Comparison of ENCODE assay signal across 1 cellular context in the genomic region with DNA sequence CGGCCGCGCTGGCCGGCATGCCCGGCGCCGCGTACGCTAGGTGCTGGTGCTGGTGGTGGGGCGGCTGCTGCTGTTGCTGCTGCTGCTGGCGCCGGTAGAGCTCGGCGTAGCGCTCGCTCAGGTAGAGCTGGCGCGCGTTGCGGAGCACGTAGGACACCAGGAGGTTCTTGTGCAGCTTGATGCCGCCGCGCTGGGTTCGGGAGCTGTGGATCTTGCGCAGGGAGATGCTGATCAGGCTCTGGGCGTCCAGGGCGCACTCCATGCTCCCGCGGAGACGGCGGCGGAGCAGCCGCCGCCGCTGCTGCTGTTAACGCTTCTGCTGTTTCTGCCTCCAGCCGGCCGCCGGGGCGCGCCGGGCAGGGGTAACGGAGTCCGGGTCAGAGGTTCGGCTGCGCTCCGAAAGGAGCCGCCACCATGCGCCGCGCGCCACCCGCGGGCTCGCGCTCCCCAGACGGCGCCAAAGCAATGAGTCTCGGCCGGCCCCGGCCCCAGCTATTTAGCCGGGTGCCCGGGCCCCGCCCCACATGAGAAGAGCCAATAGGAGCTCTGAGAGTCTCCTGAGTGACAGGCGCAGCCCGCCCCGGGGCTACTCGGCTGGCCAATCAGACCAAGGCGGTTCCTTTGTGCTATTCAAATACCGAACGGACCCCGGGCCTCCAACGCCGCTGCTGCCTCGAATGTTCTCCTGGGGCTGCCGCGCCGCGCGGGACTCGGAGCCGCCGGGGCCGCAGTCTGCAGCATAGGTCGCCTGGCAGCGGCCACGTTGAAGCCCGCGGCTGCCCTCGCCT.
TF ChIP-seq lines count a peak whose summit lies in the region.

A gene (minus strand): TSS at position 471 of the 788 bp plus-strand sequence. CDS start 209 bp downstream, at position 262.

TF ChIP-seq in HepG2, 621 proteins besides CTCF, POLR2A, EP300 and RAD21 (continued from another document and continues in another):
- TF ChIP-seq, protein P1, sequence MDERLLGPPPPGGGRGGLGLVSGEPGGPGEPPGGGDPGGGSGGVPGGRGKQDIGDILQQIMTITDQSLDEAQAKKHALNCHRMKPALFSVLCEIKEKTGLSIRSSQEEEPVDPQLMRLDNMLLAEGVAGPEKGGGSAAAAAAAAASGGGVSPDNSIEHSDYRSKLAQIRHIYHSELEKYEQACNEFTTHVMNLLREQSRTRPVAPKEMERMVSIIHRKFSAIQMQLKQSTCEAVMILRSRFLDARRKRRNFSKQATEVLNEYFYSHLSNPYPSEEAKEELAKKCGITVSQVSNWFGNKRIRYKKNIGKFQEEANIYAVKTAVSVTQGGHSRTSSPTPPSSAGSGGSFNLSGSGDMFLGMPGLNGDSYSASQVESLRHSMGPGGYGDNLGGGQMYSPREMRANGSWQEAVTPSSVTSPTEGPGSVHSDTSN (CRISPR knock-in tag; IDR thresholded peaks at IDR 0.05) = peak; percentile 97
- TF ChIP-seq HNRNPK (IDR thresholded peaks at IDR 0.05; ENCODE audit: low read depth, low read length, poor library complexity, severe bottlenecking) = no peak
- TF ChIP-seq ISX (CRISPR knock-in tag; conservative IDR thresholded peaks at IDR 0.05) = peak; percentile 89
- TF ChIP-seq, protein P2, sequence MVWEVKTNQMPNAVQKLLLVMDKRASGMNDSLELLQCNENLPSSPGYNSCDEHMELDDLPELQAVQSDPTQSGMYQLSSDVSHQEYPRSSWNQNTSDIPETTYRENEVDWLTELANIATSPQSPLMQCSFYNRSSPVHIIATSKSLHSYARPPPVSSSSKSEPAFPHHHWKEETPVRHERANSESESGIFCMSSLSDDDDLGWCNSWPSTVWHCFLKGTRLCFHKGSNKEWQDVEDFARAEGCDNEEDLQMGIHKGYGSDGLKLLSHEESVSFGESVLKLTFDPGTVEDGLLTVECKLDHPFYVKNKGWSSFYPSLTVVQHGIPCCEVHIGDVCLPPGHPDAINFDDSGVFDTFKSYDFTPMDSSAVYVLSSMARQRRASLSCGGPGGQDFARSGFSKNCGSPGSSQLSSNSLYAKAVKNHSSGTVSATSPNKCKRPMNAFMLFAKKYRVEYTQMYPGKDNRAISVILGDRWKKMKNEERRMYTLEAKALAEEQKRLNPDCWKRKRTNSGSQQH (CRISPR knock-in tag; IDR thresholded peaks at IDR 0.05; ENCODE audit: low read depth) = no peak
- TF ChIP-seq GABPB1 (CRISPR knock-in tag; IDR thresholded peaks at IDR 0.05) = peak; percentile 80; the same call in 1 of the 2 replicates
- TF ChIP-seq TAF1 (CRISPR knock-in tag; IDR thresholded peaks at IDR 0.05) = peak; percentile 98
- TF ChIP-seq ZNF761 (CRISPR knock-in tag; conservative IDR thresholded peaks at IDR 0.05) = no peak
- TF ChIP-seq NR2C2 (CRISPR knock-in tag; IDR thresholded peaks at IDR 0.05; ENCODE audit: borderline replicate concordance) = no peak
- TF ChIP-seq MIER2 (CRISPR knock-in tag; IDR thresholded peaks at IDR 0.05) = no peak
- TF ChIP-seq CAMTA2 (CRISPR knock-in tag; IDR thresholded peaks at IDR 0.05; ENCODE audit: borderline replicate concordance) = 0 out of 2 replicates have a peak, but pooled peaks have one; percentile 65
- no peak for TF ChIP-seq BRD4 (CRISPR knock-in tag; IDR thresholded peaks at IDR 0.05)
- TF ChIP-seq HOXD1 (CRISPR knock-in tag; IDR thresholded peaks at IDR 0.05) = peak; percentile 78; the same call in 1 of the 2 replicates
- TF ChIP-seq CEBPB (IDR thresholded peaks at IDR 0.05; ENCODE audit: borderline replicate concordance, low read depth, low read length) = no peak
- TF ChIP-seq ZNF432 (CRISPR knock-in tag; IDR thresholded peaks at IDR 0.05; ENCODE audit: borderline replicate concordance) = no peak
- TF ChIP-seq, protein P3, sequence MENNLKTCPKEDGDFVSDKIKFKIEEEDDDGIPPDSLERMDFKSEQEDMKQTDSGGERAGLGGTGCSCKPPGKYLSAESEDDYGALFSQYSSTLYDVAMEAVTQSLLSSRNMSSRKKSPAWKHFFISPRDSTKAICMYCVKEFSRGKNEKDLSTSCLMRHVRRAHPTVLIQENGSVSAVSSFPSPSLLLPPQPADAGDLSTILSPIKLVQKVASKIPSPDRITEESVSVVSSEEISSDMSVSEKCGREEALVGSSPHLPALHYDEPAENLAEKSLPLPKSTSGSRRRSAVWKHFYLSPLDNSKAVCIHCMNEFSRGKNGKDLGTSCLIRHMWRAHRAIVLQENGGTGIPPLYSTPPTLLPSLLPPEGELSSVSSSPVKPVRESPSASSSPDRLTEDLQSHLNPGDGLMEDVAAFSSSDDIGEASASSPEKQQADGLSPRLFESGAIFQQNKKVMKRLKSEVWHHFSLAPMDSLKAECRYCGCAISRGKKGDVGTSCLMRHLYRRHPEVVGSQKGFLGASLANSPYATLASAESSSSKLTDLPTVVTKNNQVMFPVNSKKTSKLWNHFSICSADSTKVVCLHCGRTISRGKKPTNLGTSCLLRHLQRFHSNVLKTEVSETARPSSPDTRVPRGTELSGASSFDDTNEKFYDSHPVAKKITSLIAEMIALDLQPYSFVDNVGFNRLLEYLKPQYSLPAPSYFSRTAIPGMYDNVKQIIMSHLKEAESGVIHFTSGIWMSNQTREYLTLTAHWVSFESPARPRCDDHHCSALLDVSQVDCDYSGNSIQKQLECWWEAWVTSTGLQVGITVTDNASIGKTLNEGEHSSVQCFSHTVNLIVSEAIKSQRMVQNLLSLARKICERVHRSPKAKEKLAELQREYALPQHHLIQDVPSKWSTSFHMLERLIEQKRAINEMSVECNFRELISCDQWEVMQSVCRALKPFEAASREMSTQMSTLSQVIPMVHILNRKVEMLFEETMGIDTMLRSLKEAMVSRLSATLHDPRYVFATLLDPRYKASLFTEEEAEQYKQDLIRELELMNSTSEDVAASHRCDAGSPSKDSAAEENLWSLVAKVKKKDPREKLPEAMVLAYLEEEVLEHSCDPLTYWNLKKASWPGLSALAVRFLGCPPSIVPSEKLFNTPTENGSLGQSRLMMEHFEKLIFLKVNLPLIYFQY (CRISPR knock-in tag; IDR thresholded peaks at IDR 0.05; ENCODE audit: borderline replicate concordance) = peak; percentile 96
- TF ChIP-seq XRCC5 (optimal IDR thresholded peaks at IDR 0.05; ENCODE audit: low read length) = no peak
- TF ChIP-seq ZNF775 (CRISPR knock-in tag; IDR thresholded peaks at IDR 0.05; ENCODE audit: borderline replicate concordance) = no peak
- TF ChIP-seq, protein P4, sequence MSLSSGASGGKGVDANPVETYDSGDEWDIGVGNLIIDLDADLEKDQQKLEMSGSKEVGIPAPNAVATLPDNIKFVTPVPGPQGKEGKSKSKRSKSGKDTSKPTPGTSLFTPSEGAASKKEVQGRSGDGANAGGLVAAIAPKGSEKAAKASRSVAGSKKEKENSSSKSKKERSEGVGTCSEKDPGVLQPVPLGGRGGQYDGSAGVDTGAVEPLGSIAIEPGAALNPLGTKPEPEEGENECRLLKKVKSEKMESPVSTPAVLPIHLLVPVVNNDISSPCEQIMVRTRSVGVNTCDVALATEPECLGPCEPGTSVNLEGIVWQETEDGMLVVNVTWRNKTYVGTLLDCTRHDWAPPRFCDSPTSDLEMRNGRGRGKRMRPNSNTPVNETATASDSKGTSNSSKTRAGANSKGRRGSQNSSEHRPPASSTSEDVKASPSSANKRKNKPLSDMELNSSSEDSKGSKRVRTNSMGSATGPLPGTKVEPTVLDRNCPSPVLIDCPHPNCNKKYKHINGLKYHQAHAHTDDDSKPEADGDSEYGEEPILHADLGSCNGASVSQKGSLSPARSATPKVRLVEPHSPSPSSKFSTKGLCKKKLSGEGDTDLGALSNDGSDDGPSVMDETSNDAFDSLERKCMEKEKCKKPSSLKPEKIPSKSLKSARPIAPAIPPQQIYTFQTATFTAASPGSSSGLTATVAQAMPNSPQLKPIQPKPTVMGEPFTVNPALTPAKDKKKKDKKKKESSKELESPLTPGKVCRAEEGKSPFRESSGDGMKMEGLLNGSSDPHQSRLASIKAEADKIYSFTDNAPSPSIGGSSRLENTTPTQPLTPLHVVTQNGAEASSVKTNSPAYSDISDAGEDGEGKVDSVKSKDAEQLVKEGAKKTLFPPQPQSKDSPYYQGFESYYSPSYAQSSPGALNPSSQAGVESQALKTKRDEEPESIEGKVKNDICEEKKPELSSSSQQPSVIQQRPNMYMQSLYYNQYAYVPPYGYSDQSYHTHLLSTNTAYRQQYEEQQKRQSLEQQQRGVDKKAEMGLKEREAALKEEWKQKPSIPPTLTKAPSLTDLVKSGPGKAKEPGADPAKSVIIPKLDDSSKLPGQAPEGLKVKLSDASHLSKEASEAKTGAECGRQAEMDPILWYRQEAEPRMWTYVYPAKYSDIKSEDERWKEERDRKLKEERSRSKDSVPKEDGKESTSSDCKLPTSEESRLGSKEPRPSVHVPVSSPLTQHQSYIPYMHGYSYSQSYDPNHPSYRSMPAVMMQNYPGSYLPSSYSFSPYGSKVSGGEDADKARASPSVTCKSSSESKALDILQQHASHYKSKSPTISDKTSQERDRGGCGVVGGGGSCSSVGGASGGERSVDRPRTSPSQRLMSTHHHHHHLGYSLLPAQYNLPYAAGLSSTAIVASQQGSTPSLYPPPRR (CRISPR knock-in tag; IDR thresholded peaks at IDR 0.05; ENCODE audit: borderline replicate concordance) = no peak
- no peak for TF ChIP-seq ZSCAN22 (CRISPR knock-in tag; IDR thresholded peaks at IDR 0.05)
- TF ChIP-seq KMT2B (CRISPR knock-in tag; IDR thresholded peaks at IDR 0.05) = peak; percentile 65
- TF ChIP-seq MBD4 (IDR thresholded peaks at IDR 0.05; ENCODE audit: borderline replicate concordance, low read length) = no peak
- TF ChIP-seq ZFP1 (CRISPR knock-in tag; IDR thresholded peaks at IDR 0.05) = no peak
- no peak for TF ChIP-seq NCOR1 (IDR thresholded peaks at IDR 0.05; ENCODE audit: borderline replicate concordance, low read length)
- peak; percentile 70 for TF ChIP-seq ZFAT (CRISPR knock-in tag; conservative IDR thresholded peaks at IDR 0.05)
- no peak for TF ChIP-seq HOXA9 (CRISPR knock-in tag; IDR thresholded peaks at IDR 0.05; ENCODE audit: borderline replicate concordance)
- TF ChIP-seq, protein P5, sequence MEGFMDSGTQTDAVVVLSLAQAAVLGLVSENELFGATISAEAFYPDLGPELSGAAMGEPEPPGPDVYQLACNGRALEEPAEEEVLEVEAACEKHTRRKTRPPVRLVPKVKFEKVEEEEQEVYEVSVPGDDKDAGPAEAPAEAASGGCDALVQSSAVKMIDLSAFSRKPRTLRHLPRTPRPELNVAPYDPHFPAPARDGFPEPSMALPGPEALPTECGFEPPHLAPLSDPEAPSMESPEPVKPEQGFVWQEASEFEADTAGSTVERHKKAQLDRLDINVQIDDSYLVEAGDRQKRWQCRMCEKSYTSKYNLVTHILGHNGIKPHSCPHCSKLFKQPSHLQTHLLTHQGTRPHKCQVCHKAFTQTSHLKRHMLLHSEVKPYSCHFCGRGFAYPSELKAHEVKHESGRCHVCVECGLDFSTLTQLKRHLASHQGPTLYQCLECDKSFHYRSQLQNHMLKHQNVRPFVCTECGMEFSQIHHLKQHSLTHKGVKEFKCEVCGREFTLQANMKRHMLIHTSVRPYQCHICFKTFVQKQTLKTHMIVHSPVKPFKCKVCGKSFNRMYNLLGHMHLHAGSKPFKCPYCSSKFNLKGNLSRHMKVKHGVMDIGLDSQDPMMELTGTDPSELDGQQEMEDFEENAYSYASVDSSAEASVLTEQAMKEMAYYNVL (CRISPR knock-in tag; IDR thresholded peaks at IDR 0.05; ENCODE audit: borderline replicate concordance) = peak; percentile 79; the same call in 1 of the 2 replicates
- peak; percentile 68 for TF ChIP-seq PHF8 (CRISPR knock-in tag; IDR thresholded peaks at IDR 0.05)
- TF ChIP-seq, protein P6, sequence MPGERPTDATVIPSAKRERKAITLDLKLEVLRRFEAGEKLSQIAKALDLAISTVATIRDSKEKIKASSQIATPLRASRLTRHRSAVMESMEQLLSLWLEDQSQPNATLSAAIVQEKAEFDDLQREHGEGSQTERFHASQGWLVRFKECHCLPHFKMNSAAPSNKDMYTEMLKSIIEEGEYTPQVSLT (CRISPR knock-in tag; IDR thresholded peaks at IDR 0.05; ENCODE audit: borderline replicate concordance, low read depth) = 0 out of 2 replicates have a peak, but pooled peaks have one; percentile 91
- TF ChIP-seq, protein P7, sequence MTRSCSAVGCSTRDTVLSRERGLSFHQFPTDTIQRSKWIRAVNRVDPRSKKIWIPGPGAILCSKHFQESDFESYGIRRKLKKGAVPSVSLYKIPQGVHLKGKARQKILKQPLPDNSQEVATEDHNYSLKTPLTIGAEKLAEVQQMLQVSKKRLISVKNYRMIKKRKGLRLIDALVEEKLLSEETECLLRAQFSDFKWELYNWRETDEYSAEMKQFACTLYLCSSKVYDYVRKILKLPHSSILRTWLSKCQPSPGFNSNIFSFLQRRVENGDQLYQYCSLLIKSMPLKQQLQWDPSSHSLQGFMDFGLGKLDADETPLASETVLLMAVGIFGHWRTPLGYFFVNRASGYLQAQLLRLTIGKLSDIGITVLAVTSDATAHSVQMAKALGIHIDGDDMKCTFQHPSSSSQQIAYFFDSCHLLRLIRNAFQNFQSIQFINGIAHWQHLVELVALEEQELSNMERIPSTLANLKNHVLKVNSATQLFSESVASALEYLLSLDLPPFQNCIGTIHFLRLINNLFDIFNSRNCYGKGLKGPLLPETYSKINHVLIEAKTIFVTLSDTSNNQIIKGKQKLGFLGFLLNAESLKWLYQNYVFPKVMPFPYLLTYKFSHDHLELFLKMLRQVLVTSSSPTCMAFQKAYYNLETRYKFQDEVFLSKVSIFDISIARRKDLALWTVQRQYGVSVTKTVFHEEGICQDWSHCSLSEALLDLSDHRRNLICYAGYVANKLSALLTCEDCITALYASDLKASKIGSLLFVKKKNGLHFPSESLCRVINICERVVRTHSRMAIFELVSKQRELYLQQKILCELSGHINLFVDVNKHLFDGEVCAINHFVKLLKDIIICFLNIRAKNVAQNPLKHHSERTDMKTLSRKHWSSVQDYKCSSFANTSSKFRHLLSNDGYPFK (CRISPR knock-in tag; IDR thresholded peaks at IDR 0.05; ENCODE audit: borderline replicate concordance) = no peak
- no peak for TF ChIP-seq KDM6A (CRISPR knock-in tag; IDR thresholded peaks at IDR 0.05; ENCODE audit: low read depth)
- no peak for TF ChIP-seq GTF3A (CRISPR knock-in tag; conservative IDR thresholded peaks at IDR 0.05)
- no peak for TF ChIP-seq ZFP36 (IDR thresholded peaks at IDR 0.05; ENCODE audit: borderline replicate concordance, low read depth, low read length, partially characterized antibody)
- no peak for TF ChIP-seq SOX6 (IDR thresholded peaks at IDR 0.05)
- peak; percentile 61; the same call in 1 of the 2 replicates for TF ChIP-seq SOX6 (CRISPR knock-in tag; IDR thresholded peaks at IDR 0.05)
- 0 out of 2 replicates have a peak, but pooled peaks have one; percentile 52 for TF ChIP-seq ZBTB42 (CRISPR knock-in tag; IDR thresholded peaks at IDR 0.05)
- TF ChIP-seq ZNF768 (CRISPR knock-in tag; IDR thresholded peaks at IDR 0.05) = no peak; the same call in 1 of the 2 replicates
- TF ChIP-seq, protein P8, sequence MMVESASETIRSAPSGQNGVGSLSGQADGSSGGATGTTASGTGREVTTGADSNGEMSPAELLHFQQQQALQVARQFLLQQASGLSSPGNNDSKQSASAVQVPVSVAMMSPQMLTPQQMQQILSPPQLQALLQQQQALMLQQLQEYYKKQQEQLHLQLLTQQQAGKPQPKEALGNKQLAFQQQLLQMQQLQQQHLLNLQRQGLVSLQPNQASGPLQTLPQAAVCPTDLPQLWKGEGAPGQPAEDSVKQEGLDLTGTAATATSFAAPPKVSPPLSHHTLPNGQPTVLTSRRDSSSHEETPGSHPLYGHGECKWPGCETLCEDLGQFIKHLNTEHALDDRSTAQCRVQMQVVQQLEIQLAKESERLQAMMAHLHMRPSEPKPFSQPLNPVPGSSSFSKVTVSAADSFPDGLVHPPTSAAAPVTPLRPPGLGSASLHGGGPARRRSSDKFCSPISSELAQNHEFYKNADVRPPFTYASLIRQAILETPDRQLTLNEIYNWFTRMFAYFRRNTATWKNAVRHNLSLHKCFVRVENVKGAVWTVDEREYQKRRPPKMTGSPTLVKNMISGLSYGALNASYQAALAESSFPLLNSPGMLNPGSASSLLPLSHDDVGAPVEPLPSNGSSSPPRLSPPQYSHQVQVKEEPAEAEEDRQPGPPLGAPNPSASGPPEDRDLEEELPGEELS (CRISPR knock-in tag; IDR thresholded peaks at IDR 0.05) = no peak
- TF ChIP-seq ZSCAN25 (CRISPR knock-in tag; IDR thresholded peaks at IDR 0.05) = no peak
- TF ChIP-seq GATAD2A (CRISPR knock-in tag; IDR thresholded peaks at IDR 0.05) = no peak
- peak; percentile 73; the same call in 1 of the 2 replicates for TF ChIP-seq SNAPC2 (CRISPR knock-in tag; IDR thresholded peaks at IDR 0.05)
